Comparison of ENCODE assay signal across 19 cellular contexts in genomic region chr2:114769991-114770390, GRCh38.
"Had no signal": no experiment of that assay in that cellular context is flagged by ENCODE, and none has a peak within 500 bp of the region (broad histone marks: within the 10 kb centered on the region; RNA-seq: fewer than 3 reads in every experiment).

No MANE protein-coding gene starts in this region.

- H3K27me3 ChIP-seq: dorsolateral prefrontal cortex, esophagus muscularis mucosa, foreskin keratinocyte, gastroesophageal sphincter, heart left ventricle, hepatocyte, left lung had no signal

- H3K4me3 ChIP-seq: coronary artery, dorsolateral prefrontal cortex, esophagus muscularis mucosa, gastroesophageal sphincter, heart left ventricle, hepatocyte, left lung, lower lobe of right lung, mucosa of descending colon had no signal

- H3K9me3 ChIP-seq: esophagus muscularis mucosa, gastroesophageal sphincter, heart left ventricle, left lung, lower lobe of right lung, mucosa of descending colon had no signal

- ATAC-seq: foreskin keratinocyte, gastroesophageal sphincter, heart left ventricle, left cardiac atrium, left lung, left ventricle myocardium superior, lower lobe of right lung, mucosa of descending colon had no signal

- DNase-seq: dermis blood vessel endothelial cell; dorsolateral prefrontal cortex; effector CD4-positive, alpha-beta T cell; effector memory CD4-positive, alpha-beta T cell; foreskin keratinocyte; heart left ventricle; hypothalamus; left cardiac atrium; left lung; left ventricle myocardium superior; lower lobe of right lung; mesenchymal stem cell; mucosa of descending colon; naive B cell had no signal

- H3K9me3 Mint-ChIP-seq: mesothelial cell of epicardium, naive B cell had no signal

- H3K4me3 Mint-ChIP-seq: mesothelial cell of epicardium, naive B cell had no signal

- H3K36me3 ChIP-seq: esophagus muscularis mucosa, gastroesophageal sphincter, heart left ventricle, left lung, lower lobe of right lung had no signal

- H3K27me3 Mint-ChIP-seq: naive B cell had no signal

- H3K27ac ChIP-seq: coronary artery, dorsolateral prefrontal cortex, esophagus muscularis mucosa, foreskin keratinocyte, gastroesophageal sphincter, heart left ventricle, hepatocyte, left lung, lower lobe of right lung had no signal

- H3K27ac Mint-ChIP-seq: mesothelial cell of epicardium, naive B cell had no signal

- H3K36me3 Mint-ChIP-seq: mesothelial cell of epicardium, naive B cell had no signal

- H3K4me1 ChIP-seq: esophagus muscularis mucosa, foreskin keratinocyte, gastroesophageal sphincter, heart left ventricle, left lung, lower lobe of right lung had no signal

- H3K4me1 Mint-ChIP-seq: mesothelial cell of epicardium, naive B cell had no signal
